17 cellular contexts compared by ENCODE assay signal in the genomic region with DNA sequence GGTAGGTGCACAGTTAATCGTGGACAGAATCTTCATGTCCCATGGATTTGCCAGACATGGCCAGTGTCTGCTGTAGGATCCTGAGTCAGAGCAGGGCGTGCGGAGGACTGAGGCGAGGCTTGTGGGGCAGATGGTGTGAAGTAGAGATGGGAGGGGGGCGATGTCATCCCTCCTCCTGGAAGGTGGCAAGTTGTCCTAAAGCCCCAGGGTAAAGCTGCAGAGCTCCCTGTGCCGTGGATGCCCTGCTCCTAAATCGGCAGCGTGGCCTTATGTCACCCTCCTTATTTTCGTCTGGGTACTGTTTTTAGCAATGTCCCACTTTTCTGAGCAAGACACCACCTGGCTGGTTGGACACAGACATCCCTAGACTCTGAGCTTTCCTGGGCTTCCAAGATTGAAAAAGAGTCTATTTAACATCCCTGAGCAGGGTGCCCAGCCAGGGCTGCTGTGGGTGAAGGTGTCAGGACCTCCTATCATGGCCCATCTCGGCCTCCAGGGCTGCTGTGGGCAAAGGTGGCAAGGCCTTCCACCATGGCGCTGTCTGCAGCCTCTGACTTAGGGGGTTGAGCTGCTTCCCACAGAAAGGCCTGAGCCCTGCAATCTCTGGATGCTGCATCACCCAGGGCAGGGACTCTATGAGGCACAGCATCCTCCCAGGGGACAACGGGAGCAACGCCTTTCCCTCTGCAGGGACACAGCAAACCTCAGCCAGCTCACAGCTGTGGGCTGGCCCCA.
"Had no signal": no experiment of that assay in that cellular context is flagged by ENCODE, and none has a peak within 500 bp of the region (broad histone marks: within the 10 kb centered on the region; RNA-seq: fewer than 3 reads in every experiment).

No MANE protein-coding gene starts in this region.

- H3K4me1 ChIP-seq: lower lobe of right lung, uterus had no signal

- DNase-seq: activated CD4-positive, alpha-beta memory T cell treated with anti-CD3 and anti-CD28 coated beads, Interleukin-2, amount 10 ng/mL, durations not matched to agents 7 days and 5 days; activated CD4-positive, alpha-beta T cell treated with anti-CD3 and anti-CD28 coated beads for 48 hours; activated CD4-positive, CD25-positive, alpha-beta regulatory T cell; left colon; lower lobe of right lung; naive B cell; stimulated activated CD4-positive, alpha-beta T cell treated with anti-CD3 and anti-CD28 coated beads, Interleukin-4, amount 100 ng/mL, for 24 hours; SW 1271; T-helper 17 cell had no signal

- H3K36me3 ChIP-seq: heart right ventricle, lower lobe of right lung, ovary, prostate gland, right atrium auricular region, tibial nerve, uterus had no signal

- ATAC-seq: activated naive CD4-positive, alpha-beta T cell treated with anti-CD3 and anti-CD28 coated beads, Interleukin-2, amount 50 U/mL, for 72 hours; left colon; T-helper 17 cell had no signal

- H3K27ac ChIP-seq: coronary artery, heart right ventricle, lower lobe of right lung, ovary, prostate gland, right atrium auricular region, tibial nerve, uterus had no signal

- H3K9me3 ChIP-seq: heart right ventricle, lower lobe of right lung, ovary, prostate gland, right atrium auricular region, tibial nerve, uterus had no signal

- H3K4me3 ChIP-seq: coronary artery, heart right ventricle, lower lobe of right lung, ovary, prostate gland, right atrium auricular region, tibial nerve, uterus had no signal

- H3K27me3 ChIP-seq: heart right ventricle, ovary, right atrium auricular region, tibial nerve, uterus had no signal
